8 cellular contexts compared by ENCODE assay signal in the genomic region with DNA sequence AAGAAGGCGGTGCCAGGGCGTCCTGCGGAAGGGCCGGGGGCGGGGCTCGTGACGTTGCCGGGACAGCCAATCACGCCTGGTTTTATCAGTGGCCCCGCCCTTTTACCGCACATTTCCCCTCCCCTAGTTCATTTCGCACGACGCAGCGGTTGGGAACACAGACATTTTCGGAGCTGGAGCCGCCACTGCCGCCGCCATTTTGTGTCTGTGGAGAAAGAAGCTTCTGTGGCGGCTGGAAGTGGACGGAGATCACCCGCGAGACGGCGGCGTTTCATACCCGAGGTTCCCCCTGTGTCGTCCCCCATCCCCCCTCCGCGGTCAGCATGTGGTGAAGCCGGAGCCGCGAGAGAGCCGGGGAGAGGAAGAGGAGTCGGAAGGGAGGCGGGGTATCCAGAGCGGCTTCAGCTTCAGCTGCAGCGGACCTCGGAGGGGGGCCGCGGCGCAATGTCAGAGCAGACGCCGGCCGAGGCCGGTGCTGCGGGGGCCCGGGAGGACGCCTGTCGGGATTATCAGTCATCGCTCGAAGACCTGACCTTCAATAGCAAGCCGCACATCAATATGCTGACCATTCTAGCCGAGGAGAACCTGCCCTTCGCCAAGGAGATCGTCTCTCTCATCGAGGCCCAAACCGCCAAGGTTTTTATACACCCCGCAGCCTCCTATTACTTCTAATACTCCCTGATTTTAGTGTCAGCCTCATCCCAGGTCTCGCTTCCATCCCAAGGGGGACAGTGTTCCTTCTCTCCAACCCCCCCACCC. TPM values are rescaled to one million over a fixed set of nuclear protein-coding genes. Genes with fewer than 3 reads are reported as not detected.
A peak's percentile ranks its signal among the peaks of the same experiment; 100 is the strongest.
DNase-seq lines count a peak whose midpoint lies in the region; ATAC-seq and TF ChIP-seq lines count a peak whose summit lies in the region.

A gene with protein sequence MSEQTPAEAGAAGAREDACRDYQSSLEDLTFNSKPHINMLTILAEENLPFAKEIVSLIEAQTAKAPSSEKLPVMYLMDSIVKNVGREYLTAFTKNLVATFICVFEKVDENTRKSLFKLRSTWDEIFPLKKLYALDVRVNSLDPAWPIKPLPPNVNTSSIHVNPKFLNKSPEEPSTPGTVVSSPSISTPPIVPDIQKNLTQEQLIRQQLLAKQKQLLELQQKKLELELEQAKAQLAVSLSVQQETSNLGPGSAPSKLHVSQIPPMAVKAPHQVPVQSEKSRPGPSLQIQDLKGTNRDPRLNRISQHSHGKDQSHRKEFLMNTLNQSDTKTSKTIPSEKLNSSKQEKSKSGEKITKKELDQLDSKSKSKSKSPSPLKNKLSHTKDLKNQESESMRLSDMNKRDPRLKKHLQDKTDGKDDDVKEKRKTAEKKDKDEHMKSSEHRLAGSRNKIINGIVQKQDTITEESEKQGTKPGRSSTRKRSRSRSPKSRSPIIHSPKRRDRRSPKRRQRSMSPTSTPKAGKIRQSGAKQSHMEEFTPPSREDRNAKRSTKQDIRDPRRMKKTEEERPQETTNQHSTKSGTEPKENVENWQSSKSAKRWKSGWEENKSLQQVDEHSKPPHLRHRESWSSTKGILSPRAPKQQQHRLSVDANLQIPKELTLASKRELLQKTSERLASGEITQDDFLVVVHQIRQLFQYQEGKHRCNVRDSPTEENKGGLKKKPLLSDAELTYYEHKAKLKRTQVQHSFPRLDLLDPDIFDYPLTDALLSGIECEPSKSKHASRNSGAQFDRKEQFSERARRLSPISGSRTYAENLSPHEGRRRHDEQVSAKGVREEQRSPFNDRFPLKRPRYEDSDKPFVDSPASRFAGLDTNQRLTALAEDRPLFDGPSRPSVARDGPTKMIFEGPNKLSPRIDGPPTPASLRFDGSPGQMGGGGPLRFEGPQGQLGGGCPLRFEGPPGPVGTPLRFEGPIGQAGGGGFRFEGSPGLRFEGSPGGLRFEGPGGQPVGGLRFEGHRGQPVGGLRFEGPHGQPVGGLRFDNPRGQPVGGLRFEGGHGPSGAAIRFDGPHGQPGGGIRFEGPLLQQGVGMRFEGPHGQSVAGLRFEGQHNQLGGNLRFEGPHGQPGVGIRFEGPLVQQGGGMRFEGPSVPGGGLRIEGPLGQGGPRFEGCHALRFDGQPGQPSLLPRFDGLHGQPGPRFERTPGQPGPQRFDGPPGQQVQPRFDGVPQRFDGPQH (N-terminal part only) (plus strand): TSS at position 136 of the 759 bp plus-strand sequence. CDS start 309 bp downstream, at position 445.

- TF ChIP-seq CTCF in epithelial cell of esophagus (IDR thresholded peaks at IDR 0.05; ENCODE audit: insufficient read depth, low read depth, low read length, missing control alignments): no peak

- no peaks in the 10 kb centered on the region for H3K9me3 Mint-ChIP-seq in T-helper 1 cell treated with Interleukin-12 subunit alpha and Interleukin-12 subunit beta and Interleukin-4 antibody, amounts not matched to agents 30 μg/mL and 1 μg/mL, for 36 hours
- peaks cover 0 to 3% (median 0%) of the 10 kb centered on the region in 7 donors for H3K9me3 Mint-ChIP-seq in naive B cell

- peaks cover 31% of the 10 kb centered on the region for H3K4me1 Mint-ChIP-seq in T-helper 1 cell treated with Interleukin-12 subunit alpha and Interleukin-12 subunit beta and Interleukin-4 antibody, amounts not matched to agents 30 μg/mL and 1 μg/mL, for 36 hours (ENCODE audit: low read depth)
- peaks cover 25 to 56% (median 49%) of the 10 kb centered on the region in 3 donors for H3K4me1 Mint-ChIP-seq in naive B cell

- ATAC-seq in HG02885 (IDR thresholded peaks at IDR 0.05; ENCODE audit: poor library complexity, unreplicated experiment) (peak; percentile 5), naive B cell (ENCODE audit: low read depth in 2 of 2) (peak; percentile 8 to 10)

- peak within 1 kb of the TSS; percentile 99 for H3K4me3 ChIP-seq in epithelial cell of esophagus (ENCODE audit: low read length)

- H3K27ac Mint-ChIP-seq in T-helper 1 cell treated with Interleukin-12 subunit alpha and Interleukin-12 subunit beta and Interleukin-4 antibody, amounts not matched to agents 30 μg/mL and 1 μg/mL, for 36 hours: peak within 1 kb of the TSS; percentile 94
- peak within 1 kb of the TSS; percentile 98 to 100 (median 100) for H3K27ac Mint-ChIP-seq in naive B cell

- DNase-seq in NCI-H2171 treated with DMSO at 0.1 percent for 48 hours (lab: John Stamatoyannopoulos, UW): peak; percentile 20
- DNase-seq in NCI-H2171 (lab: John Stamatoyannopoulos, UW): no peak
- DNase-seq in epithelial cell of esophagus (ENCODE audit: low read depth): no peak
- DNase-seq in naive B cell: no peak
- DNase-seq in SHP77 treated with DMSO at 0.1 percent for 48 hours (lab: John Stamatoyannopoulos, UW): no peak
- no peak for DNase-seq in NCI-H1048 (lab: John Stamatoyannopoulos, UW)

- H3K27me3 Mint-ChIP-seq in T-helper 1 cell treated with Interleukin-12 subunit alpha and Interleukin-12 subunit beta and Interleukin-4 antibody, amounts not matched to agents 30 μg/mL and 1 μg/mL, for 36 hours (ENCODE audit: low read depth): no peaks in the 10 kb centered on the region
- H3K27me3 Mint-ChIP-seq in naive B cell: no peaks in the 10 kb centered on the region

- peak within 1 kb of the TSS; percentile 99 for H3K4me3 Mint-ChIP-seq in T-helper 1 cell treated with Interleukin-12 subunit alpha and Interleukin-12 subunit beta and Interleukin-4 antibody, amounts not matched to agents 30 μg/mL and 1 μg/mL, for 36 hours
- peak within 1 kb of the TSS; percentile 97 to 100 (median 100) for H3K4me3 Mint-ChIP-seq in naive B cell

- H3K36me3 Mint-ChIP-seq in T-helper 1 cell treated with Interleukin-12 subunit alpha and Interleukin-12 subunit beta and Interleukin-4 antibody, amounts not matched to agents 30 μg/mL and 1 μg/mL, for 36 hours (ENCODE audit: low read depth): peaks cover 41% of the 10 kb centered on the region
- H3K36me3 Mint-ChIP-seq in naive B cell: peaks cover 11 to 20% of the 10 kb centered on the region in 2 donors

RNA-seq across cellular contexts. Expression of the gene that starts here (rescaled TPM):
- polyA plus RNA-seq in naive B cell (ENCODE audit: low read depth in 6 of 6): 10 to 100 TPM; 14.8 to 60.0 (median 39.6) TPM
